Comparison of ENCODE assay signal across 7 cellular contexts in the genomic region with DNA sequence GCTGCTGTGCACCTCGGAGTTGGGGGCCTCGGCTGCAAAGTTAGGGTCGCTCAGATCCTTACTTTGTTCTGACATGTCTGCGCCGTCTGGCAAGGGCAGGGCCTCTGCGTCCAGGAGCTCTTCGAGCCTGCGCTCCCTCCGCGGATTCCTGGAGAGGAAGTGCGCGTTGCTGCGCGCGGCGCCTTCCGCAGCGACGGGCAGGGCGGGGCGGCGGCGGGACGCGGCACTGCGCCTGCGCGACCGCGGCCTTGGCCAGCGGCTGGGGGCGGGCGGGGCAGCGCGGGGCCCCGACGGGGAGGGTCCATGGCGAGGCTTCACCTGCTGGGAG. TPM values are rescaled to one million over a fixed set of nuclear protein-coding genes. Genes with fewer than 3 reads are reported as not detected.
DNase-seq lines count a peak whose midpoint lies in the region; ATAC-seq, FAIRE-seq and TF ChIP-seq lines count a peak whose summit lies in the region.

NDN (minus strand) TSS at position 163 of the 328 bp plus-strand sequence; CDS start at position 75, 88 bp downstream.

- no peaks in the 10 kb centered on the region for H3K27me3 Mint-ChIP-seq in astrocyte (ENCODE audit: low read depth, unreplicated experiment)

- peak within 1 kb of the TSS; percentile 53 for H3K9ac ChIP-seq in HUES64 (ENCODE audit: low read depth, low read length)
- H3K9ac ChIP-seq in astrocyte (ENCODE audit: low read length) = peak within 1 kb of the TSS; percentile 69

- peaks cover 5% of the 10 kb centered on the region for H4K20me1 ChIP-seq in astrocyte (ENCODE audit: insufficient read depth, low read length)

- no peaks in the 10 kb centered on the region; the same call in 1 of the 2 replicates for H3K4me1 ChIP-seq in HUES64 (ENCODE audit: insufficient read depth, low read length)
- H3K4me1 ChIP-seq in astrocyte (ENCODE audit: insufficient read depth, low read length) = no peaks in the 10 kb centered on the region

- TF ChIP-seq CTCF in astrocyte (IDR thresholded peaks at IDR 0.05; ENCODE audit: insufficient read depth, low read depth, low read length) = no peak

- no peak within 1 kb of the TSS for H3K27ac Mint-ChIP-seq in astrocyte (ENCODE audit: unreplicated experiment)

- no peak for FAIRE-seq in astrocyte (lab: Jason Lieb, UNC)

- H3K4me3 Mint-ChIP-seq in astrocyte (ENCODE audit: unreplicated experiment) = peak within 1 kb of the TSS; percentile 81

- H3K36me3 Mint-ChIP-seq in astrocyte (ENCODE audit: low read depth, unreplicated experiment) = no peaks in the 10 kb centered on the region

- H3K4me1 Mint-ChIP-seq in astrocyte (ENCODE audit: low read depth, unreplicated experiment) = peaks cover 3% of the 10 kb centered on the region

- H3K79me2 ChIP-seq in astrocyte (ENCODE audit: insufficient read depth, low read length) = no peaks in the 10 kb centered on the region

- no peaks in the 10 kb centered on the region for H3K36me3 ChIP-seq in HUES64 (ENCODE audit: insufficient read depth, low read length)
- H3K36me3 ChIP-seq in astrocyte (ENCODE audit: insufficient read depth, low read length) = no peaks in the 10 kb centered on the region

- H3K27me3 ChIP-seq in HUES64 (ENCODE audit: insufficient read depth, low read length) = no peaks in the 10 kb centered on the region
- H3K27me3 ChIP-seq in astrocyte (ENCODE audit: insufficient read depth, low read length) = no peaks in the 10 kb centered on the region

- ATAC-seq in HG03045 (IDR thresholded peaks at IDR 0.05; ENCODE audit: unreplicated experiment) (no peak), GM19397 (IDR thresholded peaks at IDR 0.05; ENCODE audit: unreplicated experiment) (no peak)

- H3K4me3 ChIP-seq in HUES64 (ENCODE audit: low read length) (peak within 1 kb of the TSS; percentile 81), astrocyte (ENCODE audit: insufficient read depth, low read depth, low read length) (peak within 1 kb of the TSS; percentile 50), iPS-11a (ENCODE audit: low read depth, low read length) (peak within 1 kb of the TSS; percentile 58), skeletal muscle cell (ENCODE audit: low read depth, low read length) (peak within 1 kb of the TSS; percentile 62)

- H3K9me3 Mint-ChIP-seq in astrocyte (ENCODE audit: unreplicated experiment) = peaks cover 2% of the 10 kb centered on the region

- H3K9me3 ChIP-seq in HUES64 (ENCODE audit: insufficient read depth, low read depth, low read length) (peaks cover 43% of the 10 kb centered on the region), astrocyte (ENCODE audit: insufficient read depth, low read depth, low read length) (no peaks in the 10 kb centered on the region)

- peak within 1 kb of the TSS; percentile 83 for H3K4me2 ChIP-seq in astrocyte (ENCODE audit: low read length)

- no peak within 1 kb of the TSS for H3K27ac ChIP-seq in HUES64 (ENCODE audit: low read depth, low read length)
- no peak within 1 kb of the TSS for H3K27ac ChIP-seq in astrocyte (ENCODE audit: low read depth, low read length)

- DNase-seq in astrocyte (ENCODE audit: low read depth) (peak; percentile 49), skeletal muscle cell (ENCODE audit: low read depth) (peak; percentile 10)
- no peak for DNase-seq in activated CD4-positive, CD25-positive, alpha-beta regulatory T cell treated with anti-CD3 and anti-CD28 coated beads, Interleukin-2, amount 50 U/mL, for 72 hours

- peak within 1 kb of the TSS; percentile 73 for H2AFZ ChIP-seq in astrocyte (ENCODE audit: low read depth, low read length)

- WGBS in HUES64 = 44% methylated on average over 38 of the region's 38 CpGs

RNA-seq across cellular contexts. Expression of gene NDN, which starts in this region (rescaled TPM):
- 44.0 TPM for polyA plus RNA-seq in HUES64 (2013, experiment 1 of 2)
- polyA plus RNA-seq in HUES64 (2013, experiment 2 of 2) = 50.1 TPM
- 59.5 and 61.6 TPM in 2 replicates for total RNA-seq in astrocyte
